ENCODE assay signal across 11 cellular contexts in the genomic region with DNA sequence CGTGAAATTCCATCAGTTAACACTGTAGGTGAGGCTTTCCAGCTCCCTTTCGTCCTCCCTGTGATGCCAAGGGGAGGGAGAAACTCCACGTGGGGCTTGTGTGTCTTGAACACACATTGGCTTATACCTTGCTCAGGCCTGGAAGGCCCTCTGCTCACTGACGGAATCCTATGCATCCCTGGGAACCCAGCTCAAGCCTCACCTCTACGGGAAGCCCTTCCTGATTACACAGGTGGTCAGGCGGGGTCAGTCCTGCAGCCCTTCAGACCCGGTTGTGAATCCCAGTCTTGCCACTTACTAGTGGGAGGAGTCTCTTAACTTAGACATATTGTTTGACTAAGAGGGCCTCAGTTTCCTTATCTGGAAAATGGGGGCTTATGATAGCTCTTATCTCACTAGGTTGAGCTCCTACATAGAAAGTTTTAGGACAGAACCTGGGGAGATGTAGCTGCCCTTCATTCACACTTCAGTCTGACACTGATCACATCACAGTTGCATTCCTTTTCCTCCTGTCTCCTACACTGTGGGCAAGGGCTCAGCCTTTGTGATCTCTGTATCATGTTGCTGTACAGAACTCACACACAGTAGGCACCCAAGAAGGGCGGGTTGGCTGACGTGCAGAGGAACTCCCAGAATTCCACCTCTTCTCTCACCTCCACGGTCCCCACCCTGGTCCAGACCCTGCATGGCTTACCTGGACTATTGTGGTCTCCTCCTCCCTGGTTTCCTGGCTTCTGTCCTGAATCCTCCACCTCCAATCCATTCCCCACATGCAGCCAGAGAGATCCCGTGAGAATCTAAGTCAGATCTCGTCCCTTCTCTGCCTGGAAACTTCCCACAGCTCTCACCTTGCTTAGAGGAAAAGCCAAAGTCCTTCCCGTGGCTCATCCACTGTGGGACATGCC.
DNase-seq lines count a peak whose midpoint lies in the region; ATAC-seq and TF ChIP-seq lines count a peak whose summit lies in the region.
"Had no signal": no experiment of that assay in that cellular context is flagged by ENCODE, and none has a peak within 500 bp of the region (broad histone marks: within the 10 kb centered on the region; RNA-seq: fewer than 3 reads in every experiment).

No MANE protein-coding gene starts in this region.

- H3K27ac ChIP-seq in fibroblast of lung (ENCODE audit: insufficient read depth, low read length) = peak overlapping the region; percentile 60
- peak overlapping the region; percentile 36 for H3K27ac ChIP-seq in psoas muscle

- intact Hi-C loops in psoas muscle (cut with DNase I) = no loop called here

- WGBS in psoas muscle, 3 donors = 82 to 85% (median 83%) methylated on average over 13 of the region's 13 CpGs

- no peak overlapping the region for H3K9ac ChIP-seq in fibroblast of lung (ENCODE audit: insufficient read depth, low read length)

- H3K79me2 ChIP-seq in fibroblast of lung (ENCODE audit: control insufficient read depth, insufficient read depth, low read length) = no peaks in the 10 kb centered on the region

- H4K20me1 ChIP-seq in fibroblast of lung (ENCODE audit: control insufficient read depth, extremely low read depth, insufficient read depth, low read length) = no peaks in the 10 kb centered on the region

- no peak overlapping the region for H3K4me2 ChIP-seq in fibroblast of lung (ENCODE audit: extremely low read depth, insufficient read depth, low read length)

- CTCF ChIA-PET in HEK293T (lab: Yijun Ruan, JAX) = no interaction called here

- H3K4me1 ChIP-seq in fibroblast of lung (ENCODE audit: control insufficient read depth, extremely low read depth, insufficient read depth, low read length) = peaks cover 19% of the 10 kb centered on the region
- peaks cover 17% of the 10 kb centered on the region for H3K4me1 ChIP-seq in psoas muscle

- DNase-seq in AG09309 (ENCODE audit: low read depth) (no peak), fibroblast of lung (ENCODE audit: low read depth in 2 of 2) (peak in 1 of 2 donors; percentile 8), psoas muscle (no peak), islet precursor cell (no peak), MV-4-11 (lab: John Stamatoyannopoulos, UW) (no peak), HEK293T (ENCODE audit: extremely low spot score) (no peak)
- DNase-seq: activated CD8-positive, alpha-beta memory T cell treated with anti-CD3 and anti-CD28 coated beads for 24 hours; KG1; NCI-H446 treated with DMSO at 0.1 percent for 48 hours had no signal

- POLR2A ChIA-PET in HEK293T (lab: Yijun Ruan, JAX) = interaction anchor here (1.2 kb wide), 1 partner anchor 129 kb away, joined by 5 read pairs; a partner anchor contains a TSS

- no peaks in the 10 kb centered on the region for H3K27me3 ChIP-seq in fibroblast of lung (ENCODE audit: control insufficient read depth, insufficient read depth, low read length)
- no peaks in the 10 kb centered on the region for H3K27me3 ChIP-seq in psoas muscle (ENCODE audit: insufficient read depth in 3 of 3, low read length in 2 of 3)

- no peak overlapping the region for H2AFZ ChIP-seq in fibroblast of lung (ENCODE audit: low read length)

- ATAC-seq in SK-N-SH treated with all-trans-retinoic acid at 6 μM for 48 hours (no peak; the same call in 2 of the 3 replicates), psoas muscle (peak in 1 of 4 donors; percentile 6), GM19351 (IDR thresholded peaks at IDR 0.05; ENCODE audit: unreplicated experiment) (no peak)

- TF ChIP-seq CTCF in AG09309 (IDR thresholded peaks at IDR 0.05; ENCODE audit: control insufficient read depth, insufficient read depth, low read depth, low read length, missing control alignments) (no peak), fibroblast of lung (conservative IDR thresholded peaks at IDR 0.05 in 1 of 2, IDR thresholded peaks at IDR 0.05 in 1 of 2; ENCODE audit: low read depth in 1 of 2, low read length in 2 of 2) (no peak), psoas muscle (IDR thresholded peaks at IDR 0.05) (no peak)

- H3K36me3 ChIP-seq in fibroblast of lung (ENCODE audit: control insufficient read depth, insufficient read depth, low read length) (no peaks in the 10 kb centered on the region), psoas muscle (ENCODE audit: insufficient read depth in 1 of 2, low read depth in 1 of 2) (no peaks in the 10 kb centered on the region)

- peak overlapping the region; percentile 26 for H3K4me3 ChIP-seq in AG09309 (ENCODE audit: control insufficient read depth, low read depth, low read length)
- peak overlapping the region in 1 of 4 experiments; percentile 31 for H3K4me3 ChIP-seq in fibroblast of lung (replicated peaks in 1 of 4; ENCODE audit: control extremely low read depth in 1 of 4, insufficient read depth in 1 of 4, low read depth in 3 of 4, low read length in 4 of 4)
- H3K4me3 ChIP-seq in psoas muscle = peak overlapping the region; percentile 42

- no peaks in the 10 kb centered on the region for H3K9me3 ChIP-seq in fibroblast of lung (ENCODE audit: control insufficient read depth, insufficient read depth, low read depth, low read length)
- no peaks in the 10 kb centered on the region for H3K9me3 ChIP-seq in psoas muscle

TF ChIP-seq in SK-N-SH treated with all-trans-retinoic acid at 6 μM for 48 hours, 23 proteins besides CTCF, POLR2A, EP300 and RAD21:
- TF ChIP-seq, protein P1, sequence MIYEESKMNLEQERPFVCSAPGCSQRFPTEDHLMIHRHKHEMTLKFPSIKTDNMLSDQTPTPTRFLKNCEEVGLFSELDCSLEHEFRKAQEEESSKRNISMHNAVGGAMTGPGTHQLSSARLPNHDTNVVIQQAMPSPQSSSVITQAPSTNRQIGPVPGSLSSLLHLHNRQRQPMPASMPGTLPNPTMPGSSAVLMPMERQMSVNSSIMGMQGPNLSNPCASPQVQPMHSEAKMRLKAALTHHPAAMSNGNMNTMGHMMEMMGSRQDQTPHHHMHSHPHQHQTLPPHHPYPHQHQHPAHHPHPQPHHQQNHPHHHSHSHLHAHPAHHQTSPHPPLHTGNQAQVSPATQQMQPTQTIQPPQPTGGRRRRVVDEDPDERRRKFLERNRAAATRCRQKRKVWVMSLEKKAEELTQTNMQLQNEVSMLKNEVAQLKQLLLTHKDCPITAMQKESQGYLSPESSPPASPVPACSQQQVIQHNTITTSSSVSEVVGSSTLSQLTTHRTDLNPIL (CRISPR knock-in tag; IDR thresholded peaks at IDR 0.05; ENCODE audit: low read depth) = no peak
- TF ChIP-seq ZFP3 (CRISPR knock-in tag; IDR thresholded peaks at IDR 0.05) = peak; percentile 90

TF ChIP-seq in HEK293T, 16 proteins besides CTCF, POLR2A, EP300 and RAD21:
- TF ChIP-seq, protein P2, sequence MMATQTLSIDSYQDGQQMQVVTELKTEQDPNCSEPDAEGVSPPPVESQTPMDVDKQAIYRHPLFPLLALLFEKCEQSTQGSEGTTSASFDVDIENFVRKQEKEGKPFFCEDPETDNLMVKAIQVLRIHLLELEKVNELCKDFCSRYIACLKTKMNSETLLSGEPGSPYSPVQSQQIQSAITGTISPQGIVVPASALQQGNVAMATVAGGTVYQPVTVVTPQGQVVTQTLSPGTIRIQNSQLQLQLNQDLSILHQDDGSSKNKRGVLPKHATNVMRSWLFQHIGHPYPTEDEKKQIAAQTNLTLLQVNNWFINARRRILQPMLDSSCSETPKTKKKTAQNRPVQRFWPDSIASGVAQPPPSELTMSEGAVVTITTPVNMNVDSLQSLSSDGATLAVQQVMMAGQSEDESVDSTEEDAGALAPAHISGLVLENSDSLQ (IDR thresholded peaks at IDR 0.05) = no peak
- TF ChIP-seq HDGF (IDR thresholded peaks at IDR 0.05; ENCODE audit: borderline replicate concordance) = no peak
- no peak for TF ChIP-seq FOXK2 (IDR thresholded peaks at IDR 0.05)
- no peak for TF ChIP-seq TARDBP (IDR thresholded peaks at IDR 0.05)
- no peak for TF ChIP-seq FOXM1 (IDR thresholded peaks at IDR 0.05; ENCODE audit: borderline replicate concordance)
- no peak for TF ChIP-seq NFRKB (IDR thresholded peaks at IDR 0.05)
- TF ChIP-seq L3MBTL2 (conservative IDR thresholded peaks at IDR 0.05) = no peak
- no peak for TF ChIP-seq ZNF384 (IDR thresholded peaks at IDR 0.05)
- no peak for TF ChIP-seq LEF1 (IDR thresholded peaks at IDR 0.05; ENCODE audit: borderline replicate concordance)
- TF ChIP-seq FOXA1 (IDR thresholded peaks at IDR 0.05) = no peak
- no peak for TF ChIP-seq SUZ12 (IDR thresholded peaks at IDR 0.05)
- no peak for TF ChIP-seq CTBP1 (IDR thresholded peaks at IDR 0.05; ENCODE audit: borderline replicate concordance)
- TF ChIP-seq ELF4 (IDR thresholded peaks at IDR 0.05) = no peak
- TF ChIP-seq SP1 (IDR thresholded peaks at IDR 0.05) = no peak
- TF ChIP-seq ARNT (IDR thresholded peaks at IDR 0.05) = no peak
- TF ChIP-seq BHLHE40 (IDR thresholded peaks at IDR 0.05; ENCODE audit: borderline replicate concordance) = no peak
